ENCODE assay signal across 8 cellular contexts in the genomic region with DNA sequence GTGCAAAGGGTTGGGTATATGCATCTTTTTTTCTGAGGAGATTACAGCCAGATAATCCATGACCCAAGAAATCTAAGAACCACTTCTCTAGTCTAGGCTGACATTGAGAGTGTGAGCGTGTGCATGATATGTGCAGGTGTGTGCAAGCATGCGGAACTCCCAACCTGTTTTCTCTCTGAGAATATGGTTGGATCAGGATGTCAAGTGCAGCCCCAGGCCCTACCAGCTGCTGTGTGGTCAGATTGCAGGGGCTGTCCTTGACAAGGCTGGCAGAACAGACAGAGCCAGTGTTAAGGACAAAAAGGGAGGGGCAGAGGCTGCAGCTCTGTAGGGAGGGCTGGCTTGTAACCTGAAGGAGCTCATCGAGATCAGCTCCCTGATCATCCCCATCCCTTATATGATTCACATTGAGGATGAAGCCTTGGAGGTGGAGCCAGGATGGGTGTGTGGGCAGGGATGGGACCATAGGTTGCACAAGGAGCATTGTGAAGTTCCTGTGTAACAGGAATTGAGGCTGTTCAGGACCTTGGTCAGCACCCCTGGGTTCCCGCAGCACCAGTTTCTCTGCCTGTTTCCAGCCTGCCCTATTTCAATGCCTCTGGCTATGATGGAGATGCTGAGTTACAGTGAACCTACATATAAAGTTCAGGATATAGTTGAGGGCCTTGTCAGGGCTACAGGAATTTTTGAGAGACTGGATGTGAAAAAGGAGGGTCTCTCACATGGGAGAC. TPM values are rescaled to one million over a fixed set of nuclear protein-coding genes. Genes with fewer than 3 reads are reported as not detected.
DNase-seq lines count a peak whose midpoint lies in the region; ATAC-seq and TF ChIP-seq lines count a peak whose summit lies in the region.

No MANE protein-coding gene starts in this region.

- H3K27ac Mint-ChIP-seq in endodermal cell: no peak overlapping the region

- H3K4me3 ChIP-seq in endodermal cell (ENCODE audit: low read length): no peak overlapping the region

- H3K4me1 Mint-ChIP-seq in endodermal cell: peaks cover 2% of the 10 kb centered on the region

- DNase-seq in Caki2 (ENCODE audit: low read depth) (peak; percentile 46), HT-29 (ENCODE audit: low spot score) (peak; percentile 59), SHP77 treated with DMSO at 0.1 percent for 48 hours (lab: John Stamatoyannopoulos, UW) (peak; percentile 14), endodermal cell (peak; percentile 93), retina (peak; percentile 54)

- H3K4me1 ChIP-seq in endodermal cell (ENCODE audit: control insufficient read depth, insufficient read depth, low read length): no peaks in the 10 kb centered on the region

- TF ChIP-seq CTCF in endodermal cell (conservative IDR thresholded peaks at IDR 0.05): no peak

- no peaks in the 10 kb centered on the region for H3K27me3 ChIP-seq in endodermal cell (ENCODE audit: control insufficient read depth, insufficient read depth, low read length, poor library complexity, severe bottlenecking)

- no peaks in the 10 kb centered on the region for H3K9me3 ChIP-seq in endodermal cell (ENCODE audit: control insufficient read depth, low read length)

- H3K9me3 Mint-ChIP-seq in endodermal cell: no peaks in the 10 kb centered on the region

- H3K4me3 Mint-ChIP-seq in endodermal cell: no peak overlapping the region

- H3K9ac ChIP-seq in endodermal cell (ENCODE audit: extremely low read depth, low read length, poor library complexity, severe bottlenecking): no peak overlapping the region

- H3K27me3 Mint-ChIP-seq in endodermal cell (ENCODE audit: insufficient read depth): peaks cover 8% of the 10 kb centered on the region

- whole genome bisulfite sequencing in endodermal cell (ENCODE audit: insufficient coverage in 1 of 2, insufficient read length in 1 of 2), 2 experiments: 0 to 59% methylated on average over 1 to 4 of the region's 4 CpGs

- H3K36me3 Mint-ChIP-seq in endodermal cell (ENCODE audit: low read depth): no peaks in the 10 kb centered on the region

- ATAC-seq in GM21423 (IDR thresholded peaks at IDR 0.05; ENCODE audit: unreplicated experiment) (no peak), GM21381 (IDR thresholded peaks at IDR 0.05; ENCODE audit: unreplicated experiment) (no peak), GM21528 (IDR thresholded peaks at IDR 0.05; ENCODE audit: low FRiP score, unreplicated experiment) (no peak)

- in situ Hi-C loops in Caki2 (cut with HindIII; ENCODE audit: low pct_unique_long_range_greater_than_20kb, low sequenced_read_pairs): no loop called here

- no peaks in the 10 kb centered on the region for H3K36me3 ChIP-seq in endodermal cell (ENCODE audit: control insufficient read depth, insufficient read depth, low read length)

- H3K27ac ChIP-seq in endodermal cell (ENCODE audit: low read depth, low read length): no peak overlapping the region

RNA-seq across cellular contexts. Expression of gene ARAP3, which starts 52.6 kb away (rescaled TPM):
- total RNA-seq in Caki2 (2014; rRNA removed; shearing (Covaris generic); ENCODE audit: low replicate concordance): 10.6 and 11.8 TPM in 2 replicates
- 0.21 and 0.38 TPM in 2 replicates for total RNA-seq in HT-29 (2014; rRNA removed; shearing (Covaris generic))
- 10 to 100 TPM; 32.5 to 41.3 TPM for total RNA-seq in endodermal cell
- 29.7 TPM for polyA plus RNA-seq in endodermal cell (2013, experiment 1 of 2)
- polyA plus RNA-seq in endodermal cell (2013, experiment 2 of 2): 27.0 TPM

Comparison
In these comparisons a context has a peak if more than half of its experiments do, and no peak if none do; other contexts are left out.
1. DNase-seq: peak in every context shown above with its lines; median percentile 93 in endodermal cell; 59 in HT-29; 54 in retina; 46 in Caki2; 14 in SHP77 treated with DMSO at 0.1 percent for 48 hours.